In the genomic region with DNA sequence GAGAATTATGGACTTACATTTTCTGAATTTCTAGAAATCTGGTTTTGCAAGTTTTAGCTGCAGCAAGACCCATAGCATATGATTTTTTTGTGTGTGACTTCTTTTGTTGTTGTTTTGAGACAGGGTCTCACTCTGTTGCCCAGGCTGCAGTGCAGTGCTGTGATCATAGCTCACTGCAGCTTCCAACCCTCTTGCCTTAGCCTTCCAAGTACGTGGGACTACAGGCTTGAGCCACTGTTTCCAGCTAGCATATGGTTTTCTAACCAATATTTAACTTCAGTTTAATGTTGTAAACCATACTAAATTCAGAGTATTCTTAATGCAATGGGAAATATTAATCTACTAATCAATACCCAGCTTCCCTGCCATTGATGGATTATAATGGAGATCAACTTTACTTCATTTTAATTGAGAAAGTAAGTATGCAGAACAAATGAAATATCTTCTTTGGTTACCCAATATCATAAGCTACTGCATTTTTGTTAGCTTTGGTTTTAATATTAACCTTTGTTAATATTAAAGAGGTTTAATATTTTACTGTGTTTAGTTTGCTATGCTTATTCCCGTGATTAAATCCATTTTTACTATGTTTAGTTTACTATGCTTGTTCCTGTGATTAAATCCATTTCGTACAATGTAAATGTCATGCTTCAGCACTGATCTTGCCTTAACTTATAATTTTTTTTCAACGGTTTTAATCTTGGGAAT, we compare ENCODE assay signal across 14 cellular contexts.
A peak's percentile ranks its signal among the peaks of the same experiment; 100 is the strongest.
DNase-seq lines count a peak whose midpoint lies in the region; ATAC-seq and TF ChIP-seq lines count a peak whose summit lies in the region.
"Had no signal": no experiment of that assay in that cellular context is flagged by ENCODE, and none has a peak within 500 bp of the region (broad histone marks: within the 10 kb centered on the region; RNA-seq: fewer than 3 reads in every experiment).

No MANE protein-coding gene starts in this region.

- H3K4me2 ChIP-seq in mesenchymal stem cell (ENCODE audit: low read length, poor library complexity, severe bottlenecking) (peak overlapping the region; percentile 18), SK-N-SH (no peak overlapping the region)
- H3K4me2 ChIP-seq: BLaER1 treated with 17β-estradiol and CSF1 and Interleukin-3, amounts not matched to agents 10 nM and 100 nM had no signal

- no peaks in the 10 kb centered on the region for H3K9me3 Mint-ChIP-seq in activated T-cell treated with anti-CD3 and anti-CD28 coated beads, Interleukin-2, amount 50 U/mL, for 24 hours
- H3K9me3 Mint-ChIP-seq: CD8-positive, alpha-beta T cell; H9 had no signal

- no peaks in the 10 kb centered on the region for H4K20me1 ChIP-seq in SK-N-SH (ENCODE audit: insufficient read depth)
- H4K20me1 ChIP-seq: BLaER1 treated with 17β-estradiol and CSF1 and Interleukin-3, amounts not matched to agents 10 nM and 100 nM had no signal

- WGBS in body of pancreas, 2 donors = 9 to 14% methylated on average over 4 of the region's 4 CpGs
- 94% methylated on average over 1 of the region's 4 CpGs for whole genome bisulfite sequencing in mesenchymal stem cell
- 24% methylated on average over 4 of the region's 4 CpGs for WGBS in SK-N-SH (ENCODE audit: low lambda C conversion rate)

- H3K79me2 ChIP-seq in SK-N-SH (ENCODE audit: insufficient read depth) = no peaks in the 10 kb centered on the region

- no peak for TF ChIP-seq RAD21 in SK-N-SH (IDR thresholded peaks at IDR 0.05; ENCODE audit: low read length)

- H3K4me3 ChIP-seq in body of pancreas = no peak overlapping the region
- no peak overlapping the region for H3K4me3 ChIP-seq in mesenchymal stem cell (ENCODE audit: insufficient read depth in 1 of 2, low read depth in 1 of 2, low read length in 2 of 2)
- no peak overlapping the region for H3K4me3 ChIP-seq in SK-N-SH (ENCODE audit: low read depth in 2 of 2, low read length in 1 of 2)
- H3K4me3 ChIP-seq: BLaER1 treated with 17β-estradiol and CSF1 and Interleukin-3, amounts not matched to agents 10 nM and 100 nM had no signal

- H3K27ac ChIP-seq in body of pancreas (no peak overlapping the region), mesenchymal stem cell (ENCODE audit: low read length, poor library complexity, severe bottlenecking) (peak overlapping the region; percentile 44), SK-N-SH (ENCODE audit: low read depth in 2 of 2, low read length in 1 of 2) (no peak overlapping the region)
- H3K27ac ChIP-seq: BLaER1 treated with 17β-estradiol and CSF1 and Interleukin-3, amounts not matched to agents 10 nM and 100 nM had no signal

- no peak overlapping the region for H3K23ac ChIP-seq in mesenchymal stem cell (ENCODE audit: low read length in 2 of 2)

- no peaks in the 10 kb centered on the region for H3K27me3 Mint-ChIP-seq in activated T-cell treated with anti-CD3 and anti-CD28 coated beads, Interleukin-2, amount 50 U/mL, for 24 hours
- H3K27me3 Mint-ChIP-seq: B cell had no signal

- H3K4me3 Mint-ChIP-seq in activated T-cell treated with anti-CD3 and anti-CD28 coated beads, Interleukin-2, amount 50 U/mL, for 24 hours = no peak overlapping the region
- H3K4me3 Mint-ChIP-seq: B cell; CD8-positive, alpha-beta T cell; H9 had no signal

- no peak overlapping the region for H3K18ac ChIP-seq in mesenchymal stem cell (ENCODE audit: low read depth in 1 of 2, low read length in 2 of 2)

- POLR2A ChIA-PET in SK-N-SH (lab: Yijun Ruan, JAX) = no interaction called here

- H3K4ac ChIP-seq in mesenchymal stem cell (ENCODE audit: low read depth in 1 of 2, low read length in 2 of 2) = no peak overlapping the region

- no peaks in the 10 kb centered on the region for H3K4me1 Mint-ChIP-seq in activated T-cell treated with anti-CD3 and anti-CD28 coated beads, Interleukin-2, amount 50 U/mL, for 24 hours (ENCODE audit: low read depth)
- H3K4me1 Mint-ChIP-seq: B cell, H9 had no signal

- H4K8ac ChIP-seq in mesenchymal stem cell (ENCODE audit: low read length) = no peak overlapping the region

- no peaks in the 10 kb centered on the region for H3K9me2 ChIP-seq in SK-N-SH

- TF ChIP-seq POLR2A in body of pancreas (IDR thresholded peaks at IDR 0.05) = no peak

- intact Hi-C loops in body of pancreas (cut with DNase I) = no loop called here

- H2AFZ ChIP-seq in mesenchymal stem cell (ENCODE audit: low read depth, low read length) (no peak overlapping the region), SK-N-SH (ENCODE audit: low read depth) (no peak overlapping the region)

- ATAC-seq in body of pancreas = peak; percentile 58
- ATAC-seq in HG03469 (IDR thresholded peaks at IDR 0.05; ENCODE audit: unreplicated experiment) = no peak
- ATAC-seq: CD8-positive, alpha-beta T cell had no signal

- DNase-seq in HT-29 (ENCODE audit: low spot score) (peak; percentile 25), body of pancreas (peak in 1 of 4 donors; percentile 15), mesenchymal stem cell (no peak), SK-N-SH (no peak)
- no peak for DNase-seq in stimulated activated CD4-positive, alpha-beta T cell treated with anti-CD3 and anti-CD28 coated beads, Interleukin-15, amount 100 ng/mL, for 24 hours
- no peak for DNase-seq in activated T-cell treated with anti-CD3 and anti-CD28 coated beads, Interleukin-2, amount 50 U/mL, for 24 hours
- DNase-seq: Calu3; CD8-positive, alpha-beta T cell; DMS79 treated with DMSO at 0.1 percent for 48 hours; GF-D8; H9 had no signal

- H2AK5ac ChIP-seq in mesenchymal stem cell (ENCODE audit: low read length, severe bottlenecking) = no peak overlapping the region

- CTCF ChIA-PET in SK-N-SH (lab: Yijun Ruan, JAX) = interaction anchor here (1.0 kb wide), 1 partner anchor 19 kb away, joined by 4 read pairs; no protein-coding TSS in a partner anchor

- no peak overlapping the region for H3K27ac Mint-ChIP-seq in activated T-cell treated with anti-CD3 and anti-CD28 coated beads, Interleukin-2, amount 50 U/mL, for 24 hours
- H3K27ac Mint-ChIP-seq: B cell; CD8-positive, alpha-beta T cell; H9 had no signal

- no peaks in the 10 kb centered on the region for H3K79me1 ChIP-seq in mesenchymal stem cell (replicated peaks; ENCODE audit: low read length, poor library complexity, severe bottlenecking)

- no peaks in the 10 kb centered on the region for H3K27me3 ChIP-seq in body of pancreas
- no peaks in the 10 kb centered on the region for H3K27me3 ChIP-seq in mesenchymal stem cell (ENCODE audit: control insufficient read depth in 1 of 2, insufficient read depth in 1 of 2, low read length in 2 of 2)
- no peaks in the 10 kb centered on the region for H3K27me3 ChIP-seq in SK-N-SH (ENCODE audit: insufficient read depth)
- H3K27me3 ChIP-seq: BLaER1 treated with 17β-estradiol and CSF1 and Interleukin-3, amounts not matched to agents 10 nM and 100 nM had no signal

- no peak overlapping the region for H2BK5ac ChIP-seq in mesenchymal stem cell (ENCODE audit: low read depth, low read length, poor library complexity, severe bottlenecking)

- no peak overlapping the region for H2BK12ac ChIP-seq in mesenchymal stem cell (ENCODE audit: low read length in 2 of 2)

- H3F3A ChIP-seq in SK-N-SH (replicated peaks; ENCODE audit: insufficient read depth) = no peaks in the 10 kb centered on the region

- no peak for TF ChIP-seq EP300 in SK-N-SH (IDR thresholded peaks at IDR 0.05; ENCODE audit: borderline replicate concordance in 1 of 2, low read depth in 1 of 2, low read length in 1 of 2)

- H3K4me1 ChIP-seq in body of pancreas (peaks cover 5% of the 10 kb centered on the region), mesenchymal stem cell (ENCODE audit: control insufficient read depth, insufficient read depth, low read depth, low read length) (peaks cover 2% of the 10 kb centered on the region), SK-N-SH (ENCODE audit: control insufficient read depth in 1 of 2, insufficient read depth in 2 of 2, low read depth in 1 of 2, low read length in 1 of 2) (no peaks in the 10 kb centered on the region; a peak in 2 of 4 replicates)
- H3K4me1 ChIP-seq: BLaER1 treated with 17β-estradiol and CSF1 and Interleukin-3, amounts not matched to agents 10 nM and 100 nM had no signal

- no peak overlapping the region for H2BK120ac ChIP-seq in mesenchymal stem cell (ENCODE audit: low read depth, low read length)

- no peak overlapping the region for H2BK15ac ChIP-seq in mesenchymal stem cell (ENCODE audit: low read depth, poor library complexity, severe bottlenecking)

- TF ChIP-seq CTCF in body of pancreas (IDR thresholded peaks at IDR 0.05) (no peak), SK-N-SH (IDR thresholded peaks at IDR 0.05) (no peak)

- H3K14ac ChIP-seq in mesenchymal stem cell (ENCODE audit: low read length in 2 of 2) = no peak overlapping the region

- H3K9ac ChIP-seq in mesenchymal stem cell (ENCODE audit: low read length) (no peak overlapping the region), SK-N-SH (no peak overlapping the region)
- H3K9ac ChIP-seq: BLaER1 treated with 17β-estradiol and CSF1 and Interleukin-3, amounts not matched to agents 10 nM and 100 nM had no signal

- no peak overlapping the region for H4K91ac ChIP-seq in mesenchymal stem cell (ENCODE audit: low read length)

- no peaks in the 10 kb centered on the region for H3K36me3 Mint-ChIP-seq in activated T-cell treated with anti-CD3 and anti-CD28 coated beads, Interleukin-2, amount 50 U/mL, for 24 hours (ENCODE audit: low read depth)
- H3K36me3 Mint-ChIP-seq: CD8-positive, alpha-beta T cell had no signal

- no peaks in the 10 kb centered on the region for H3K9me3 ChIP-seq in body of pancreas
- H3K9me3 ChIP-seq in mesenchymal stem cell (ENCODE audit: control insufficient read depth, low read length) = peaks cover 8% of the 10 kb centered on the region
- no peaks in the 10 kb centered on the region for H3K9me3 ChIP-seq in SK-N-SH
- H3K9me3 ChIP-seq: BLaER1 treated with 17β-estradiol and CSF1 and Interleukin-3, amounts not matched to agents 10 nM and 100 nM had no signal

- H3K36me3 ChIP-seq in body of pancreas (replicated peaks in 1 of 2; ENCODE audit: insufficient read depth in 1 of 2, low read depth in 2 of 2) (no peaks in the 10 kb centered on the region), mesenchymal stem cell (ENCODE audit: control insufficient read depth in 1 of 2, insufficient read depth in 2 of 2, low read depth in 1 of 2, low read length in 2 of 2) (no peaks in the 10 kb centered on the region), SK-N-SH (replicated peaks in 1 of 2; ENCODE audit: control insufficient read depth in 1 of 2, insufficient read depth in 2 of 2, low read length in 1 of 2) (no peaks in the 10 kb centered on the region)
- H3K36me3 ChIP-seq: BLaER1 treated with 17β-estradiol and CSF1 and Interleukin-3, amounts not matched to agents 10 nM and 100 nM had no signal

TF ChIP-seq in SK-N-SH, 30 proteins besides CTCF, POLR2A, EP300 and RAD21 (continues in another document):
- TF ChIP-seq FOXM1 (IDR thresholded peaks at IDR 0.05; ENCODE audit: low read depth) (no peak), POLR2AphosphoS5 (IDR thresholded peaks at IDR 0.05; ENCODE audit: low read depth, low read length) (no peak), TAF1 (IDR thresholded peaks at IDR 0.05; ENCODE audit: borderline replicate concordance, low read depth, low read length) (no peak), EZH2phosphoT487 (IDR thresholded peaks at IDR 0.05; ENCODE audit: borderline replicate concordance, low read depth) (no peak)
